15 cellular contexts compared by ENCODE assay signal in the genomic region with DNA sequence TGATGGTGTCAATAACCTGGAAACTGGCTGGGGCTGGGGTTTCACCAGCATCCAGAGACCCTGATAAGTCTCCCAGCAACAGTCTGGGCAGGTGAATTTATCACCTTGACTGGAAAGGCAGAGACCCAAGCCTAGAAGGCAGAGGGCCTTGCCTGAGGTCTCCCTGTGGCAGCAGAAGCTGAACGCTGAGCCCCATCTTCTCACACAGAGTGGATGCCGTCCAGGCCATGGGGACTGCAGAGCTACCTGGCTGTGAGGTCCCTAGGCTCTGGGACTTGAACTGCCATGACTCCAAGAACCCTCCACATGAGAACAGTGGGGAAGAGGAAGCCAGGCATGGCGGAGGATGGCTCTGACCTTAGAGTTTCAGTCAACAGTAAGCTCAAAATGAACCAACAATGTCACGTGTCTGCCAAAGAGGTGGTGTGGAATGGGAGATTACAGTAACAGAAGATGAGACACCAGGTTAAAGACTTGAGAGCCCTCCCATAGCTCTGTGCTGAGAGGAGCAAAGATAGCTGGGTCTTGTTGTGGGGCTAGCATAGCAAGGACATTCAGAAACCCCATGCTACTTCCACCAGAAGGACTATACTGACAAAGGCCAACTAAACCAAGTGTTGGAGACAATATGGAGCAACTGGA.
DNase-seq lines count a peak whose midpoint lies in the region; ATAC-seq and TF ChIP-seq lines count a peak whose summit lies in the region.
"Had no signal": no experiment of that assay in that cellular context is flagged by ENCODE, and none has a peak within 500 bp of the region (broad histone marks: within the 10 kb centered on the region; RNA-seq: fewer than 3 reads in every experiment).

No MANE protein-coding gene starts in this region.

- no peak overlapping the region for H3K4me3 Mint-ChIP-seq in stimulated activated effector memory CD8-positive, alpha-beta T cell treated with anti-CD3 and anti-CD28 coated beads, Interleukin-12 subunit alpha, Interleukin-12 subunit beta, amount 100 ng/mL, for 72 hours
- H3K4me3 Mint-ChIP-seq: CD4-positive, CD25-positive, alpha-beta regulatory T cell had no signal

- peak overlapping the region; percentile 51 to 92 for H2BK12ac ChIP-seq in mesenchymal stem cell (ENCODE audit: low read length in 2 of 2)

- peak overlapping the region in 1 of 2 experiments; percentile 3 for H3K23ac ChIP-seq in mesenchymal stem cell (ENCODE audit: low read length in 2 of 2)

- H3K9me3 Mint-ChIP-seq in stimulated activated effector memory CD8-positive, alpha-beta T cell treated with anti-CD3 and anti-CD28 coated beads, Interleukin-12 subunit alpha, Interleukin-12 subunit beta, amount 100 ng/mL, for 72 hours, result peaks cover 4% of the 10 kb centered on the region

- no peaks in the 10 kb centered on the region for H3K9me2 ChIP-seq in MM.1S (replicated peaks; ENCODE audit: insufficient read depth, low read length)

- no peaks in the 10 kb centered on the region for H3K9me3 ChIP-seq in MM.1S (replicated peaks; ENCODE audit: insufficient read depth, low read length)
- H3K9me3 ChIP-seq in mesenchymal stem cell (ENCODE audit: control insufficient read depth, low read length), result peaks cover 15% of the 10 kb centered on the region

- no peak for ATAC-seq in Right ventricle myocardium inferior
- ATAC-seq in left ventricle myocardium superior, result no peak
- peak; percentile 16 for ATAC-seq in stimulated activated effector memory CD8-positive, alpha-beta T cell treated with anti-CD3 and anti-CD28 coated beads, Interleukin-12 subunit alpha, Interleukin-12 subunit beta, amount 100 ng/mL, for 72 hours
- ATAC-seq in HG02763 (IDR thresholded peaks at IDR 0.05; ENCODE audit: unreplicated experiment), result no peak
- ATAC-seq in GM19467 (IDR thresholded peaks at IDR 0.05; ENCODE audit: unreplicated experiment), result no peak
- ATAC-seq: A549 had no signal

- no peaks in the 10 kb centered on the region for H3K79me1 ChIP-seq in mesenchymal stem cell (replicated peaks; ENCODE audit: low read length, poor library complexity, severe bottlenecking)

- WGBS in mesenchymal stem cell, result 48% methylated on average over 4 of the region's 4 CpGs

- H4K8ac ChIP-seq in mesenchymal stem cell (ENCODE audit: low read length), result no peak overlapping the region

- no peak overlapping the region for H2BK5ac ChIP-seq in mesenchymal stem cell (ENCODE audit: low read depth, low read length, poor library complexity, severe bottlenecking)

- DNase-seq in Right ventricle myocardium inferior (ENCODE audit: missing footprints) (peak; percentile 39), left ventricle myocardium superior (no peak), MM.1S (no peak), mesenchymal stem cell (peak; percentile 72), NCI-H82 (lab: John Stamatoyannopoulos, UW) (no peak)
- no peak for DNase-seq in stimulated activated effector memory CD8-positive, alpha-beta T cell treated with anti-CD3 and anti-CD28 coated beads, Interleukin-12 subunit alpha, Interleukin-12 subunit beta, amount 100 ng/mL, for 72 hours (ENCODE audit: low spot score in 2 of 2)
- DNase-seq: CD4-positive, CD25-positive, alpha-beta regulatory T cell; DMS79; H7; NCI-H1105 treated with DMSO at 0.1 percent for 48 hours; NCI-H1930; NCI-H510A had no signal

- H3K27ac Mint-ChIP-seq in stimulated activated effector memory CD8-positive, alpha-beta T cell treated with anti-CD3 and anti-CD28 coated beads, Interleukin-12 subunit alpha, Interleukin-12 subunit beta, amount 100 ng/mL, for 72 hours, result no peak overlapping the region

- H3K27me3 ChIP-seq in MM.1S (replicated peaks; ENCODE audit: insufficient read depth, low read length) (no peaks in the 10 kb centered on the region), mesenchymal stem cell (ENCODE audit: control insufficient read depth in 1 of 2, insufficient read depth in 1 of 2, low read length in 2 of 2) (peaks cover 0 to 4% of the 10 kb centered on the region in 2 experiments)

- H2BK120ac ChIP-seq in mesenchymal stem cell (ENCODE audit: low read depth, low read length), result peak overlapping the region; percentile 27

- H3K9ac ChIP-seq in MM.1S (ENCODE audit: low read length) (no peak overlapping the region), mesenchymal stem cell (ENCODE audit: low read length) (no peak overlapping the region)

- H4K20me1 ChIP-seq in MM.1S (ENCODE audit: insufficient read depth, low read length), result no peaks in the 10 kb centered on the region

- H3K4me2 ChIP-seq in MM.1S (ENCODE audit: low read depth, low read length) (peak overlapping the region; percentile 49; the same call in 1 of the 2 replicates), mesenchymal stem cell (ENCODE audit: low read length, poor library complexity, severe bottlenecking) (no peak overlapping the region)
- H3K4me2 ChIP-seq: A549 had no signal

- H2AK5ac ChIP-seq in mesenchymal stem cell (ENCODE audit: low read length, severe bottlenecking), result no peak overlapping the region

- H3K79me2 ChIP-seq in MM.1S (ENCODE audit: low read length), result no peaks in the 10 kb centered on the region

- H3F3A ChIP-seq in MM.1S (ENCODE audit: insufficient read depth, low read length), result no peaks in the 10 kb centered on the region

- H3K18ac ChIP-seq in mesenchymal stem cell (ENCODE audit: low read depth in 1 of 2, low read length in 2 of 2), result peak overlapping the region in 1 of 2 experiments; percentile 88

- H4K91ac ChIP-seq in mesenchymal stem cell (ENCODE audit: low read length), result peak overlapping the region; percentile 71

- H3K27ac ChIP-seq in MM.1S (ENCODE audit: low read length) (no peak overlapping the region), mesenchymal stem cell (ENCODE audit: low read length, poor library complexity, severe bottlenecking) (no peak overlapping the region)
- H3K27ac ChIP-seq: A549 had no signal

- no peak overlapping the region for H2BK15ac ChIP-seq in mesenchymal stem cell (ENCODE audit: low read depth, poor library complexity, severe bottlenecking)

- H3K4ac ChIP-seq in mesenchymal stem cell (ENCODE audit: low read depth in 1 of 2, low read length in 2 of 2), result peak overlapping the region in 1 of 2 experiments; percentile 9

- H3K4me1 ChIP-seq in MM.1S (ENCODE audit: low read length), result peaks cover 18% of the 10 kb centered on the region
- H3K4me1 ChIP-seq in mesenchymal stem cell (ENCODE audit: control insufficient read depth, insufficient read depth, low read depth, low read length), result peaks cover 24% of the 10 kb centered on the region

- TF ChIP-seq CTCF in MM.1S (IDR thresholded peaks at IDR 0.05; ENCODE audit: low read length), result no peak

- H3K36me3 Mint-ChIP-seq in stimulated activated effector memory CD8-positive, alpha-beta T cell treated with anti-CD3 and anti-CD28 coated beads, Interleukin-12 subunit alpha, Interleukin-12 subunit beta, amount 100 ng/mL, for 72 hours, result no peaks in the 10 kb centered on the region
- H3K36me3 Mint-ChIP-seq: CD4-positive, CD25-positive, alpha-beta regulatory T cell had no signal

- H3K14ac ChIP-seq in mesenchymal stem cell (ENCODE audit: low read length in 2 of 2), result peak overlapping the region in 1 of 2 experiments; percentile 30

- H2AFZ ChIP-seq in MM.1S (ENCODE audit: low read length), result no peak overlapping the region
- H2AFZ ChIP-seq in mesenchymal stem cell (ENCODE audit: low read depth, low read length), result no peak overlapping the region

- H3K36me3 ChIP-seq in MM.1S (replicated peaks; ENCODE audit: insufficient read depth, low read length) (no peaks in the 10 kb centered on the region), mesenchymal stem cell (ENCODE audit: control insufficient read depth in 1 of 2, insufficient read depth in 2 of 2, low read depth in 1 of 2, low read length in 2 of 2) (no peaks in the 10 kb centered on the region)

- no peak overlapping the region for H3K4me3 ChIP-seq in MM.1S (ENCODE audit: low read length)
- no peak overlapping the region for H3K4me3 ChIP-seq in mesenchymal stem cell (ENCODE audit: insufficient read depth in 1 of 2, low read depth in 1 of 2, low read length in 2 of 2)
- H3K4me3 ChIP-seq: A549 had no signal

- H3K4me1 Mint-ChIP-seq in stimulated activated effector memory CD8-positive, alpha-beta T cell treated with anti-CD3 and anti-CD28 coated beads, Interleukin-12 subunit alpha, Interleukin-12 subunit beta, amount 100 ng/mL, for 72 hours, result peaks cover 12% of the 10 kb centered on the region
- H3K4me1 Mint-ChIP-seq: CD4-positive, CD25-positive, alpha-beta regulatory T cell had no signal

- intact Hi-C loops in Right ventricle myocardium inferior (cut with DNase I), result no loop called here
- intact Hi-C loops in left ventricle myocardium superior (cut with micrococcal nuclease), result no loop called here

Comparison
In these comparisons a context has a peak if more than half of its experiments do, and no peak if none do; other contexts are left out.
1. DNase-seq: peak in Right ventricle myocardium inferior (single experiment) and mesenchymal stem cell (single experiment); none in left ventricle myocardium superior (single experiment), MM.1S (single experiment), stimulated activated effector memory CD8-positive, alpha-beta T cell treated with anti-CD3 and anti-CD28 coated beads, Interleukin-12 subunit alpha, Interleukin-12 subunit beta, amount 100 ng/mL, for 72 hours (0 of 2) and NCI-H82 (single experiment).